ENCODE assay signal across 10 cellular contexts in the genomic region with DNA sequence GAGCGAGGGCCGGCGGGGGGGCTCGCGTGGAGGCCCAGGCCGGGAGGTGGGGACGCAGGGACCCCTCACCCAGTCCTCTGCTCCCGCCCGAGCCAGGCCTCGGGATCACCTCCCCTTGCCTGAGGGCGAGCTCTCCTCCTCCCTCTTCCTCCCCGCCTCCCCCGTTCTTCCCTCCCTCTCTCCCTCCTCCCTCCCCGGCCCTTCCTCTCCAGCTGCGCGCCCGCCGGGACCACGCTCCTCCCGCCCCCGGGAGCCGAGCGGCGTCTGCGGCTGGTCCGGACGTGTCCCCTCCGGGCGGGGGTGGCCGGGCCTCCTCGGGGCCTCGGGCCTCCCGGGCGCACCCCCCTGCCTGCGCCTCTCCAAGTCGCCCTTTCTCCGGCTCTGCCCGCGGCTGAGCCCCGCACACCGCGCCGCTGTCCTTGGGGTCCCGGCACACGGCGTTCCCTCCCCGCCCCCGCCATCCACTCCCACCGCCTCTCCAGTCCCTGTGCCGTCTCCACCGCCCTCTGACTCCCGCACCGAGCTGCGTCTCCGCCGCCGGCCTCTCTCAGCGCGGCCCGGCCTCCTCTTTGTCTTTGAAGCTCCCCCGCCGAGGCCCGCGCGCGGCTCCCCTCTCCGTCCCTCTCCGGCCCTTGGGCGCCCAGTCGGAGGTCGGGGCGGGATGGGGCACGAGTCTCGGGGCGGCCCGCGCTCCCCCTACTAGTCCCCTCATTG. TPM values are rescaled to one million over a fixed set of nuclear protein-coding genes. Genes with fewer than 3 reads are reported as not detected.
DNase-seq lines count a peak whose midpoint lies in the region; ATAC-seq and TF ChIP-seq lines count a peak whose summit lies in the region.
"Had no signal": no experiment of that assay in that cellular context is flagged by ENCODE, and none has a peak within 500 bp of the region (broad histone marks: within the 10 kb centered on the region; RNA-seq: fewer than 3 reads in every experiment).

No MANE protein-coding gene starts in this region.

- H3K36me3 Mint-ChIP-seq in activated naive CD4-positive, alpha-beta T cell treated with anti-CD3 and anti-CD28 coated beads, Interleukin-2, amount 50 U/mL, for 72 hours, result peaks cover 41 to 52% of the 10 kb centered on the region in 2 donors

- TF ChIP-seq CTCF in suprapubic skin (IDR thresholded peaks at IDR 0.05), result no peak

- H3K27ac ChIP-seq in iPS DF 6.9 (ENCODE audit: low read length) (no peak overlapping the region), suprapubic skin (no peak overlapping the region)

- H3K36me3 ChIP-seq in iPS DF 6.9 (ENCODE audit: control insufficient read depth, insufficient read depth, low read length), result no peaks in the 10 kb centered on the region; the same call in 1 of the 2 replicates
- H3K36me3 ChIP-seq in suprapubic skin, result no peaks in the 10 kb centered on the region

- no peak overlapping the region for H3K27ac Mint-ChIP-seq in activated naive CD4-positive, alpha-beta T cell treated with anti-CD3 and anti-CD28 coated beads, Interleukin-2, amount 50 U/mL, for 72 hours

- no CpG with 5 or more reads among the region's 77 CpGs for WGBS in iPS DF 6.9 (ENCODE audit: insufficient coverage, insufficient read length)
- WGBS in suprapubic skin, result 3% methylated on average over 30 of the region's 77 CpGs

- DNase-seq in NCI-H2029 (lab: John Stamatoyannopoulos, UW) (peak; percentile 35), NCI-H2029 treated with DMSO at 0.1 percent for 48 hours (lab: John Stamatoyannopoulos, UW) (no peak), NCI-H748 (lab: John Stamatoyannopoulos, UW; ENCODE audit: unreplicated experiment) (peak; percentile 95), iPS DF 6.9 (ENCODE audit: low read depth, low spot score) (no peak), suprapubic skin (ENCODE audit: low spot score in 2 of 2) (peak in 1 of 2 donors; percentile 70), ureter (ENCODE audit: low spot score) (no peak)
- DNase-seq in activated naive CD4-positive, alpha-beta T cell treated with anti-CD3 and anti-CD28 coated beads, Interleukin-2, amount 50 U/mL, for 72 hours (ENCODE audit: low spot score in 2 of 2), result no peak
- DNase-seq in stimulated activated CD8-positive, alpha-beta memory T cell treated with anti-CD3 and anti-CD28 coated beads, Interleukin-4, amount 100 ng/mL, for 48 hours, result no peak
- DNase-seq: cortex of kidney had no signal

- peak overlapping the region; percentile 51; the same call in 1 of the 2 replicates for H3K4me3 ChIP-seq in iPS DF 6.9 (ENCODE audit: low read length)
- H3K4me3 ChIP-seq in suprapubic skin, result peak overlapping the region; percentile 34

- TF ChIP-seq POLR2A in suprapubic skin (IDR thresholded peaks at IDR 0.05), result no peak

- ATAC-seq in activated naive CD4-positive, alpha-beta T cell treated with anti-CD3 and anti-CD28 coated beads, Interleukin-2, amount 50 U/mL, for 72 hours, result no peak

- H3K9me3 Mint-ChIP-seq in activated naive CD4-positive, alpha-beta T cell treated with anti-CD3 and anti-CD28 coated beads, Interleukin-2, amount 50 U/mL, for 72 hours, result peaks cover 20 to 22% of the 10 kb centered on the region in 2 donors

- H3K4me1 ChIP-seq in iPS DF 6.9 (ENCODE audit: control insufficient read depth, insufficient read depth, low read length) (peaks cover 3% of the 10 kb centered on the region; the same call in 1 of the 2 replicates), suprapubic skin (peaks cover 29% of the 10 kb centered on the region)

- no peak for TF ChIP-seq EP300 in suprapubic skin (IDR thresholded peaks at IDR 0.05)

- H3K9me3 ChIP-seq in iPS DF 6.9 (ENCODE audit: control insufficient read depth, insufficient read depth, low read length) (no peaks in the 10 kb centered on the region), suprapubic skin (no peaks in the 10 kb centered on the region)

- peaks cover 57% of the 10 kb centered on the region for H3K27me3 ChIP-seq in iPS DF 6.9 (ENCODE audit: control insufficient read depth, insufficient read depth, low read length)
- peaks cover 89% of the 10 kb centered on the region for H3K27me3 ChIP-seq in suprapubic skin

RNA-seq across cellular contexts. Expression of gene SOX1, which starts 5.7 kb away (rescaled TPM):
- total RNA-seq in suprapubic skin (under 1 TPM in 2 of 4 donors, not detected in 2; 0.19 to 0.68 TPM), ureter (not detected)
- total RNA-seq in activated naive CD4-positive, alpha-beta T cell treated with anti-CD3 and anti-CD28 coated beads, Interleukin-2, amount 50 U/mL, for 72 hours, result not detected
- total RNA-seq: posterior vena cava had no signal

Comparison
In these comparisons a context has a peak if more than half of its experiments do, and no peak if none do; other contexts are left out.
1. DNase-seq: peak in NCI-H2029 (single experiment) and NCI-H748 (single experiment); none in NCI-H2029 treated with DMSO at 0.1 percent for 48 hours (single experiment), iPS DF 6.9 (single experiment), activated naive CD4-positive, alpha-beta T cell treated with anti-CD3 and anti-CD28 coated beads, Interleukin-2, amount 50 U/mL, for 72 hours (0 of 2), stimulated activated CD8-positive, alpha-beta memory T cell treated with anti-CD3 and anti-CD28 coated beads, Interleukin-4, amount 100 ng/mL, for 48 hours (single experiment) and ureter (single experiment).